14 cellular contexts compared by ENCODE assay signal in the genomic region with DNA sequence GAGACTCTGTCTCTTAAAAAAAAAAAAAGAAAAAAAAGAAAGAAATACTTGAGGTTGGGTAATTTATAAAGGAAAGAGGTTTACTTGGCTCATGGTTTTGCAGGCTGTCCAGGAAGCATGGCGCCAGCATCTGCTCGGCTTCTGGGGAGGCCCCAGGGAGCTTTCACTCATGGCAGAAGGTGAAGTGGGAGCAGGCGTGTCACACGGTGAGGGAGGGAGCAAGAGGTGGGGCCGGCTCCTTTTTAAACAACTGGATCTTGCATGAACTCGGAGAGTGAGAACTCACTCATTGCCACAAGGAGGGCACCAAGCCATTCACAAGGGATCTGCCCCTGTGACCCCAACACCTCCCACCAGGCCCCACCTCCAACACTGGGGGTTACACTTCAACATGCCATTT. TPM values are rescaled to one million over a fixed set of nuclear protein-coding genes. Genes with fewer than 3 reads are reported as not detected.
"Had no signal": no experiment of that assay in that cellular context is flagged by ENCODE, and none has a peak within 500 bp of the region (broad histone marks: within the 10 kb centered on the region; RNA-seq: fewer than 3 reads in every experiment).

No MANE protein-coding gene starts in this region.

- H3K27ac ChIP-seq: foreskin keratinocyte, hepatocyte had no signal

- H3K27me3 ChIP-seq: foreskin keratinocyte, hepatocyte had no signal

- ATAC-seq: foreskin keratinocyte, left colon, left ventricle myocardium superior, mucosa of descending colon, natural killer cell had no signal

- DNase-seq: erythroblast; foreskin keratinocyte; kidney; left colon; left ventricle myocardium superior; mucosa of descending colon; natural killer cell; right cardiac atrium; small intestine; stimulated activated CD4-positive, alpha-beta T cell treated with anti-CD3 and anti-CD28 coated beads, Interleukin-12 subunit alpha, Interleukin-12 subunit beta, amount 100 ng/mL, for 4 hours; stimulated activated CD4-positive, alpha-beta T cell treated with anti-CD3 and anti-CD28 coated beads, Interleukin-2, amount 100 ng/mL, for 48 hours; stimulated activated naive CD4-positive, alpha-beta T cell treated with Interleukin-2 at 50 U/mL for 16 hours; trophoblast cell had no signal

- H3K4me2 ChIP-seq: hepatocyte had no signal

- H3K4me3 ChIP-seq: hepatocyte, mucosa of descending colon had no signal

- H3K79me2 ChIP-seq: hepatocyte had no signal

- H3K9me3 ChIP-seq: mucosa of descending colon had no signal

RNA-seq across cellular contexts. Expression of a gene that starts 30.6 kb away (rescaled TPM):
- total RNA-seq: natural killer cell had no signal
